In genomic region chr7:135706858-135707569, GRCh38 we compare ENCODE assay signal across 36 cellular contexts. TPM values are rescaled to one million over a fixed set of nuclear protein-coding genes. Genes with fewer than 3 reads are reported as not detected.
DNase-seq lines count a peak whose midpoint lies in the region; ATAC-seq, FAIRE-seq and TF ChIP-seq lines count a peak whose summit lies in the region.
"Had no signal": no experiment of that assay in that cellular context is flagged by ENCODE, and none has a peak within 500 bp of the region (broad histone marks: within the 10 kb centered on the region; RNA-seq: fewer than 3 reads in every experiment).

No MANE protein-coding gene starts in this region.

- no peak for TF ChIP-seq RAD21 in K562 (CRISPR knock-in tag; conservative IDR thresholded peaks at IDR 0.05 in 1 of 2, IDR thresholded peaks at IDR 0.05 in 1 of 2)

- H3K4me1 ChIP-seq in K562 (replicated peaks in 1 of 2; ENCODE audit: control insufficient read depth in 2 of 2, insufficient read depth in 2 of 2, low read length in 2 of 2) (peaks cover 2 to 13% of the 10 kb centered on the region in 2 experiments; a peak in 4 of 5 replicates), smooth muscle cell (ENCODE audit: low read depth) (no peaks in the 10 kb centered on the region)
- H3K4me1 ChIP-seq: body of pancreas had no signal

- CTCF ChIA-PET in K562 (lab: Yijun Ruan, JAX; ENCODE audit: low intra/inter-chr PET ratio) = interaction anchor here (0.6 kb wide), 1 partner anchor 409 kb away, joined by 3 read pairs; no protein-coding TSS in a partner anchor

- H3K79me2 ChIP-seq in K562 (ENCODE audit: control insufficient read depth, insufficient read depth, low read length) (no peaks in the 10 kb centered on the region), smooth muscle cell (ENCODE audit: low read depth) (no peaks in the 10 kb centered on the region)

- no peak for TF ChIP-seq CTCF in K562 (IDR thresholded peaks at IDR 0.05 in 2 of 3, conservative IDR thresholded peaks at IDR 0.05 in 1 of 3; ENCODE audit: insufficient read depth in 2 of 3, low read depth in 1 of 3, low read length in 3 of 3)
- TF ChIP-seq CTCF in fibroblast of mammary gland (conservative IDR thresholded peaks at IDR 0.05; ENCODE audit: control insufficient read depth, insufficient read depth, low read depth, low read length) = no peak
- TF ChIP-seq CTCF in smooth muscle cell (IDR thresholded peaks at IDR 0.05; ENCODE audit: borderline replicate concordance, insufficient read depth, poor library complexity, severe bottlenecking) = no peak

- ATAC-seq in K562 (no peak), HG03045 (IDR thresholded peaks at IDR 0.05; ENCODE audit: unreplicated experiment) (no peak), HG03520 (IDR thresholded peaks at IDR 0.05; ENCODE audit: unreplicated experiment) (no peak), HG02981 (IDR thresholded peaks at IDR 0.05; ENCODE audit: unreplicated experiment) (no peak)
- ATAC-seq: activated CD8-positive, alpha-beta T cell treated with anti-CD3 and anti-CD28 coated beads, Interleukin-2, amount 10 ng/mL, durations not matched to agents 7 days and 5 days; activated T-helper 17 cell treated with anti-CD3 and anti-CD28 coated beads, Interleukin-2, amount 50 U/mL, for 72 hours; body of pancreas had no signal

- H3K9me3 ChIP-seq in K562 (replicated peaks; ENCODE audit: control insufficient read depth, insufficient read depth, low read depth, low read length) = no peaks in the 10 kb centered on the region
- H3K9me3 ChIP-seq in smooth muscle cell (replicated peaks; ENCODE audit: low read depth) = no peaks in the 10 kb centered on the region
- H3K9me3 ChIP-seq: adrenal gland, body of pancreas, heart left ventricle, MG63, upper lobe of left lung had no signal

- H3K27me3 ChIP-seq in K562 (ENCODE audit: control insufficient read depth in 2 of 2, insufficient read depth in 2 of 2, low read length in 2 of 2) (peaks cover 9 to 20% of the 10 kb centered on the region in 2 experiments; a peak in 4 of 5 replicates), smooth muscle cell (ENCODE audit: low read depth) (no peaks in the 10 kb centered on the region)
- H3K27me3 ChIP-seq: adrenal gland; BLaER1 treated with 17β-estradiol and CSF1 and Interleukin-3, amounts not matched to agents 10 nM and 100 nM; body of pancreas; heart left ventricle; MG63; upper lobe of left lung had no signal

- TF ChIP-seq EP300 in K562 (IDR thresholded peaks at IDR 0.05; ENCODE audit: low read length) = no peak

- H4K20me1 ChIP-seq in K562 (replicated peaks; ENCODE audit: control insufficient read depth, insufficient read depth, low read length) (no peaks in the 10 kb centered on the region), smooth muscle cell (ENCODE audit: low read depth) (no peaks in the 10 kb centered on the region)
- H4K20me1 ChIP-seq: BLaER1 treated with 17β-estradiol and CSF1 and Interleukin-3, amounts not matched to agents 10 nM and 100 nM had no signal

- POLR2A ChIA-PET in K562 (lab: Yijun Ruan, JAX) = interaction anchor here (0.6 to 1.1 kb wide), 4 partner anchors 11 to 34 kb away, joined by 3 read pairs; no protein-coding TSS in a partner anchor

- H3K27ac ChIP-seq in K562 (ENCODE audit: extremely low read depth, low read depth, low read length) (no peak overlapping the region), smooth muscle cell (ENCODE audit: low read depth) (peak overlapping the region; percentile 85)
- H3K27ac ChIP-seq: adrenal gland; BLaER1 treated with 17β-estradiol and CSF1 and Interleukin-3, amounts not matched to agents 10 nM and 100 nM; body of pancreas; heart left ventricle; upper lobe of left lung had no signal

- H3K4me2 ChIP-seq in K562 (ENCODE audit: insufficient read depth, low read length) (no peak overlapping the region; the same call in 1 of the 2 replicates), smooth muscle cell (peak overlapping the region; percentile 2)

- H3K36me3 ChIP-seq in K562 (ENCODE audit: control insufficient read depth, insufficient read depth, low read length) = no peaks in the 10 kb centered on the region
- H3K36me3 ChIP-seq in smooth muscle cell (ENCODE audit: low read depth) = no peaks in the 10 kb centered on the region
- H3K36me3 ChIP-seq: adrenal gland; BLaER1 treated with 17β-estradiol and CSF1 and Interleukin-3, amounts not matched to agents 10 nM and 100 nM; heart left ventricle; MG63; upper lobe of left lung had no signal

- no peaks in the 10 kb centered on the region for H3K9me1 ChIP-seq in K562 (ENCODE audit: control insufficient read depth, insufficient read depth, low read length)

- no peak overlapping the region for H3K4me3 ChIP-seq in K562
- H3K4me3 ChIP-seq in fibroblast of mammary gland (ENCODE audit: control insufficient read depth, low read depth, low read length) = no peak overlapping the region
- H3K4me3 ChIP-seq in smooth muscle cell = no peak overlapping the region
- H3K4me3 ChIP-seq: adrenal gland; BLaER1 treated with 17β-estradiol and CSF1 and Interleukin-3, amounts not matched to agents 10 nM and 100 nM; body of pancreas; heart left ventricle; MG63; upper lobe of left lung had no signal

- intact Hi-C loops in K562 (cut with micrococcal nuclease) = loop anchor here (5.0 kb wide), 1 partner anchor 425 kb away; no protein-coding TSS in a partner anchor

- no peak for FAIRE-seq in K562 (lab: Jason Lieb, UNC)
- FAIRE-seq: GM12892 had no signal

- no peak overlapping the region for H3K9ac ChIP-seq in K562 (ENCODE audit: insufficient read depth in 1 of 2, low read depth in 2 of 2, low read length in 2 of 2)
- H3K9ac ChIP-seq in smooth muscle cell (ENCODE audit: low read depth) = no peak overlapping the region
- H3K9ac ChIP-seq: BLaER1 treated with 17β-estradiol and CSF1 and Interleukin-3, amounts not matched to agents 10 nM and 100 nM had no signal

- 14% methylated on average over 7 of the region's 7 CpGs for WGBS in K562 (ENCODE audit: insufficient coverage, low coverage, missing lambda C conversion rate)
- WGBS in smooth muscle cell (ENCODE audit: low lambda C conversion rate) = 44% methylated on average over 7 of the region's 7 CpGs

- TF ChIP-seq POLR2A in K562 (conservative IDR thresholded peaks at IDR 0.05) = no peak

- H3F3A ChIP-seq in smooth muscle cell (ENCODE audit: low read depth) = peaks cover 6% of the 10 kb centered on the region

- peak; percentile 87 for DNase-seq in HPDE6-E6E7 (ENCODE audit: extremely low spot score)
- DNase-seq in K562 (ENCODE audit: extremely low read depth in 1 of 4, low spot score in 3 of 4) = no peak
- DNase-seq in fibroblast of mammary gland (ENCODE audit: low read depth) = peak; percentile 24
- DNase-seq in smooth muscle cell (lab: John Stamatoyannopoulos, UW; ENCODE audit: unreplicated experiment) = no peak
- DNase-seq: activated CD4-positive, alpha-beta T cell treated with anti-CD3 and anti-CD28 coated beads for 4 hours; activated CD8-positive, alpha-beta T cell treated with anti-CD3 and anti-CD28 coated beads, Interleukin-2, amount 10 ng/mL, durations not matched to agents 7 days and 5 days; activated naive CD4-positive, alpha-beta T cell treated with anti-CD3 and anti-CD28 coated beads, Interleukin-2, amount 10 ng/mL, durations not matched to agents 7 days and 5 days; adrenal gland; body of pancreas; DMS153; H9; heart left ventricle; KG1; kidney glomerular epithelial cell; MG63; midbrain; naive B cell; NCI-H1105 treated with DMSO at 0.1 percent for 48 hours; NCI-H1930; NCI-H2171 treated with DMSO at 0.1 percent for 48 hours; NCI-H510A; NK-92 treated with Interleukin-12 subunit alpha and Interleukin-12 subunit beta, amount 100 ng/mL, for 24 hours; Right ventricle myocardium superior; stimulated activated CD4-positive, alpha-beta T cell treated with anti-CD3 and anti-CD28 coated beads, Interleukin-15, amount 100 ng/mL, for 24 hours; stimulated activated CD4-positive, alpha-beta T cell treated with anti-CD3 and anti-CD28 coated beads, Interleukin-4, amount 100 ng/mL, for 4 hours; upper lobe of left lung had no signal

- no peak overlapping the region; the same call in 1 of the 2 replicates for H2AFZ ChIP-seq in K562 (ENCODE audit: low read depth, low read length)
- H2AFZ ChIP-seq in smooth muscle cell (ENCODE audit: low read depth) = no peak overlapping the region

- no TSS peak for BruUV-seq in K562 (replicated peaks; lab: Mats Ljungman, UMichigan)

- in situ Hi-C loops in K562 (cut with MboI) = no loop called here

RNA-seq across cellular contexts. Expression of gene SLC13A4, which starts 21.0 kb away (rescaled TPM):
- 0.62 and 1.4 TPM in 2 replicates for total RNA-seq in K562 (2011; cell fraction: chromatin; rRNA removed; ENCODE audit: low replicate concordance)
- total RNA-seq in K562 (2011; cell fraction: nucleolus; rRNA removed) = 0.39 and 0.50 TPM in 2 replicates
- total RNA-seq in K562 (2011; cell fraction: nucleoplasm; rRNA removed) = 0.88 and 1.2 TPM in 2 replicates
- 0.23 and 0.45 TPM in 2 replicates for total RNA-seq in K562 (2014; rRNA removed)
- 0.22 and 0.51 TPM in 2 replicates for total RNA-seq in K562 (2014; rRNA removed; fragmentation: Illumina TruSeq; extraction: Trizol)
- 0.19 and 0.36 TPM in 2 replicates for total RNA-seq in K562 (2015; rRNA removed; fragmentation: Illumina TruSeq; extraction: Trizol)
- total RNA-seq in K562 (2021) = 0.60 and 0.66 TPM in 2 replicates
- 0.11 and 0.60 TPM in 2 replicates for polyA plus RNA-seq in K562 (2011; rRNA removed)
- 0.37 and 1.3 TPM in 2 replicates for polyA plus RNA-seq in K562 (2011; cell fraction: cytosol; rRNA removed)
- 0.17 and 1.1 TPM in 2 replicates for polyA plus RNA-seq in K562 (2011; cell fraction: nucleus; rRNA removed)
- polyA plus RNA-seq in K562 (2012) = 0.90 and 1.9 TPM in 2 replicates
- polyA plus RNA-seq in K562 (2014; fragmentation: Illumina TruSeq; extraction: Trizol) = 0.86 and 1.0 TPM in 2 replicates
- polyA plus RNA-seq in K562 (2014; fragmentation: Nextera tagmentation; extraction: Ambion mirVana) = under 1 TPM; 0.27 to 0.48 TPM
- 0.41 and 0.66 TPM in 2 replicates for polyA plus RNA-seq in K562 (2014; rRNA removed)
- polyA minus RNA-seq in K562 (2011; rRNA and poly(A)+ RNA removed) = 0.14 and 0.27 TPM in 2 replicates
- not detected in 2 replicates for polyA minus RNA-seq in K562 (2011; cell fraction: cytosol; rRNA and poly(A)+ RNA removed)
- 0.44 TPM in 1 of 2 replicates, not detected in the other for polyA minus RNA-seq in K562 (2011; cell fraction: nucleus; rRNA and poly(A)+ RNA removed)
- 0.18 TPM in 1 of 2 replicates, not detected in the other for total RNA-seq in smooth muscle cell
- 0.43 and 0.61 TPM in 2 replicates for polyA plus RNA-seq in smooth muscle cell
- total RNA-seq: activated CD8-positive, alpha-beta T cell treated with anti-CD3 and anti-CD28 coated beads, Interleukin-2, amount 10 ng/mL, durations not matched to agents 7 days and 5 days; activated T-helper 17 cell treated with anti-CD3 and anti-CD28 coated beads, Interleukin-2, amount 50 U/mL, for 72 hours; body of pancreas; chondrocyte; HT1080; pulmonary artery endothelial cell; Right ventricle myocardium superior had no signal

RNA-seq across cellular contexts. Expression of gene FAM180A, which starts 41.6 kb away (rescaled TPM):
- total RNA-seq in K562 (2011; cell fraction: chromatin; rRNA removed; ENCODE audit: low replicate concordance) = not detected in 2 replicates
- not detected in 2 replicates for total RNA-seq in K562 (2011; cell fraction: nucleolus; rRNA removed)
- total RNA-seq in K562 (2011; cell fraction: nucleoplasm; rRNA removed) = not detected in 2 replicates
- total RNA-seq in K562 (2014; rRNA removed) (not detected in 2 replicates), K562 (2014; rRNA removed; fragmentation: Illumina TruSeq; extraction: Trizol) (not detected in 2 replicates), K562 (2015; rRNA removed; fragmentation: Illumina TruSeq; extraction: Trizol) (not detected in 2 replicates), K562 (2021) (not detected in 2 replicates), smooth muscle cell (not detected in 2 replicates)
- polyA plus RNA-seq in K562 (2011; rRNA removed) (not detected in 2 replicates), K562 (2014; fragmentation: Illumina TruSeq; extraction: Trizol) (not detected in 2 replicates), K562 (2014; fragmentation: Nextera tagmentation; extraction: Ambion mirVana) (not detected), K562 (2014; rRNA removed) (not detected in 2 replicates), smooth muscle cell (0.14 and 0.26 TPM in 2 replicates)
- polyA plus RNA-seq in K562 (2011; cell fraction: cytosol; rRNA removed) = not detected in 2 replicates
- polyA plus RNA-seq in K562 (2011; cell fraction: nucleus; rRNA removed) = not detected in 2 replicates
- polyA plus RNA-seq in K562 (2012) = 0.07 TPM in 1 of 2 replicates, not detected in the other
- polyA minus RNA-seq in K562 (2011; rRNA and poly(A)+ RNA removed) = not detected in 2 replicates
- not detected in 2 replicates for polyA minus RNA-seq in K562 (2011; cell fraction: cytosol; rRNA and poly(A)+ RNA removed)
- polyA minus RNA-seq in K562 (2011; cell fraction: nucleus; rRNA and poly(A)+ RNA removed) = not detected in 2 replicates
- total RNA-seq: activated CD8-positive, alpha-beta T cell treated with anti-CD3 and anti-CD28 coated beads, Interleukin-2, amount 10 ng/mL, durations not matched to agents 7 days and 5 days; activated T-helper 17 cell treated with anti-CD3 and anti-CD28 coated beads, Interleukin-2, amount 50 U/mL, for 72 hours; G401; H9; HT1080; pulmonary artery endothelial cell had no signal

RNA-seq across cellular contexts. Expression of gene STMP1, which starts 44.7 kb away (rescaled TPM):
- total RNA-seq in K562 (2011; cell fraction: chromatin; rRNA removed; ENCODE audit: low replicate concordance) = 23.9 and 54.4 TPM in 2 replicates
- 18.5 and 19.9 TPM in 2 replicates for total RNA-seq in K562 (2011; cell fraction: nucleolus; rRNA removed)
- total RNA-seq in K562 (2011; cell fraction: nucleoplasm; rRNA removed) = 44.6 and 66.5 TPM in 2 replicates
- total RNA-seq in K562 (2014; rRNA removed) = 10.6 and 18.5 TPM in 2 replicates
- 47.8 and 54.0 TPM in 2 replicates for total RNA-seq in K562 (2014; rRNA removed; fragmentation: Illumina TruSeq; extraction: Trizol)
- 35.1 and 36.5 TPM in 2 replicates for total RNA-seq in K562 (2015; rRNA removed; fragmentation: Illumina TruSeq; extraction: Trizol)
- 56.8 and 59.8 TPM in 2 replicates for total RNA-seq in K562 (2021)
- polyA plus RNA-seq in K562 (2011; rRNA removed) = 58.4 and 66.1 TPM in 2 replicates
- 16.5 and 48.0 TPM in 2 replicates for polyA plus RNA-seq in K562 (2011; cell fraction: cytosol; rRNA removed)
- 17.4 and 32.2 TPM in 2 replicates for polyA plus RNA-seq in K562 (2011; cell fraction: nucleus; rRNA removed)
- 66.4 and 79.0 TPM in 2 replicates for polyA plus RNA-seq in K562 (2012)
- 57.9 and 67.7 TPM in 2 replicates for polyA plus RNA-seq in K562 (2014; fragmentation: Illumina TruSeq; extraction: Trizol)
- 100 to 1,000 TPM; 175 to 249 TPM for polyA plus RNA-seq in K562 (2014; fragmentation: Nextera tagmentation; extraction: Ambion mirVana)
- polyA plus RNA-seq in K562 (2014; rRNA removed) = 41.5 and 53.9 TPM in 2 replicates
- 35.3 and 55.2 TPM in 2 replicates for polyA minus RNA-seq in K562 (2011; rRNA and poly(A)+ RNA removed)
- polyA minus RNA-seq in K562 (2011; cell fraction: cytosol; rRNA and poly(A)+ RNA removed) = 21.3 and 22.6 TPM in 2 replicates
- polyA minus RNA-seq in K562 (2011; cell fraction: nucleus; rRNA and poly(A)+ RNA removed) = 18.3 and 36.7 TPM in 2 replicates
- total RNA-seq in smooth muscle cell = 26.6 and 28.7 TPM in 2 replicates
- 72.1 and 76.8 TPM in 2 replicates for polyA plus RNA-seq in smooth muscle cell

Comparison
In these comparisons a context has a peak if more than half of its experiments do, and no peak if none do; other contexts are left out.
1. DNase-seq: peak in HPDE6-E6E7 (single experiment) and fibroblast of mammary gland (single experiment); none in K562 (0 of 4) and smooth muscle cell (single experiment).